Comparison of ENCODE assay signal across 8 cellular contexts in the genomic region with DNA sequence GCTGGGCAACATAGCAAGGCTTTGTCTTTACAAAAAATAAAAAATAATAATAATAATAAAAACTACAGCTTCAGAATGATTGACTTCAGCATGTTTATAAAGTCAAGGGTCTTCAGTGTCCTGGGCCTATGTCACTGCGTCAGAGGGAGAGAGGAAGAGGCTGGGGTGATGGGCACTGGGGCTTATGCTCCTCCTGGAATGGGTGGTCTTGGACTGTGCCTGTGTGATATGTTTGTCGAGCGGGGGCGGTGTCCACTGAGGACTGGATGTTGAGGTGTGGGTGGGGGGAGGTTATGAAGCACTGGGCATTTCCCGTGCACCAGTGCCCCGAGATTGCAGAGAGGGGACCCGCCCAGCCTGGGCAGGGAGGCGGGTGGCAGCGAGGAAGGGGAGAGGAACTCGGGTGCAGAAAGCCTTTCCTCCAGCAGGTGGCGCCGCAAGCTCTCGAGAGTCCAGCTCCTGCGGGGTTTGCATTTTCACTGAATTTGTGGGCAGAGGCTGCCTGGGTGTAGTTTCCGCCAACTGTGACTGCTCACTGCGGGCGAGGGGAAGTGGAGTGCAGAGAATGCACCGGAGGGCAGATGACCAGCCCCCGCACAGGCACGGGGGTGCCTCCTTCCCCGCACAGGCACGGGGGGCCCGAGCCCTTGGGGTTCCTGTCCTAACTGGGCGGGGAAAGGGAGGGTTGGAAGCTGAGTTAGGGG.
DNase-seq lines count a peak whose midpoint lies in the region; ATAC-seq and TF ChIP-seq lines count a peak whose summit lies in the region.

No MANE protein-coding gene starts in this region.

- no peaks in the 10 kb centered on the region for H3K27me3 ChIP-seq in upper lobe of right lung

- no peaks in the 10 kb centered on the region for H3K9me3 ChIP-seq in upper lobe of right lung

- ATAC-seq in HG02571 (IDR thresholded peaks at IDR 0.05; ENCODE audit: unreplicated experiment) (peak; percentile 71), SK-N-SH treated with all-trans-retinoic acid at 6 μM for 48 hours (peak; percentile 94), Right ventricle myocardium superior (ENCODE audit: poor library complexity) (peak; percentile 95), upper lobe of right lung (peak; percentile 97)

- POLR2A ChIA-PET in GM10248 (lab: Yijun Ruan, JAX) = no interaction called here

- H3K9me3 Mint-ChIP-seq in activated naive CD4-positive, alpha-beta T cell treated with anti-CD3 and anti-CD28 coated beads, Interleukin-2, amount 50 U/mL, for 24 hours = no peaks in the 10 kb centered on the region
- no peaks in the 10 kb centered on the region for H3K9me3 Mint-ChIP-seq in progenitor cell of endocrine pancreas (ENCODE audit: low read depth)

- intact Hi-C loops in Right ventricle myocardium superior (cut with DNase I) (loop anchor here (2.0 to 10.0 kb wide), 3 partner anchors 53 to 163 kb away; no protein-coding TSS in a partner anchor), upper lobe of right lung (cut with DNase I) (loop anchor here (10.0 kb wide), 1 partner anchor 103 kb away; no protein-coding TSS in a partner anchor)

- TF ChIP-seq CTCF in GM10248 (IDR thresholded peaks at IDR 0.05; ENCODE audit: control extremely low read depth, extremely low read depth, low read depth, missing control alignments) = peak; percentile 86
- TF ChIP-seq CTCF in progenitor cell of endocrine pancreas (IDR thresholded peaks at IDR 0.05; ENCODE audit: unreplicated experiment) = peak; percentile 98
- TF ChIP-seq CTCF in upper lobe of right lung (IDR thresholded peaks at IDR 0.05) = peak; percentile 93

- DNase-seq in GM10248 (ENCODE audit: extremely low spot score) (peak; percentile 92), NCI-H1092 treated with DMSO at 0.1 percent for 48 hours (lab: John Stamatoyannopoulos, UW) (peak; percentile 81), Right ventricle myocardium superior (peak; percentile 97), progenitor cell of endocrine pancreas (ENCODE audit: low spot score, unreplicated experiment) (peak; percentile 91), upper lobe of right lung (peak; percentile 95)

- H3K4me1 Mint-ChIP-seq in activated naive CD4-positive, alpha-beta T cell treated with anti-CD3 and anti-CD28 coated beads, Interleukin-2, amount 50 U/mL, for 24 hours = peaks cover 60% of the 10 kb centered on the region
- H3K4me1 Mint-ChIP-seq in progenitor cell of endocrine pancreas (ENCODE audit: low read depth) = peaks cover 5% of the 10 kb centered on the region

- peak overlapping the region; percentile 38 for H3K4me3 ChIP-seq in upper lobe of right lung

- no peaks in the 10 kb centered on the region for H3K27me3 Mint-ChIP-seq in activated naive CD4-positive, alpha-beta T cell treated with anti-CD3 and anti-CD28 coated beads, Interleukin-2, amount 50 U/mL, for 24 hours
- no peaks in the 10 kb centered on the region for H3K27me3 Mint-ChIP-seq in progenitor cell of endocrine pancreas

- H3K27ac ChIP-seq in upper lobe of right lung = peak overlapping the region; percentile 51

- peaks cover 8% of the 10 kb centered on the region for H3K4me1 ChIP-seq in upper lobe of right lung

- peak overlapping the region; percentile 80 for H3K4me3 Mint-ChIP-seq in activated naive CD4-positive, alpha-beta T cell treated with anti-CD3 and anti-CD28 coated beads, Interleukin-2, amount 50 U/mL, for 24 hours
- H3K4me3 Mint-ChIP-seq in progenitor cell of endocrine pancreas (ENCODE audit: low read depth) = peak overlapping the region; percentile 5

- H3K36me3 Mint-ChIP-seq in activated naive CD4-positive, alpha-beta T cell treated with anti-CD3 and anti-CD28 coated beads, Interleukin-2, amount 50 U/mL, for 24 hours = no peaks in the 10 kb centered on the region
- H3K36me3 Mint-ChIP-seq in progenitor cell of endocrine pancreas (ENCODE audit: insufficient read depth) = peaks cover 2% of the 10 kb centered on the region

- no peaks in the 10 kb centered on the region for H3K36me3 ChIP-seq in upper lobe of right lung

- CTCF ChIA-PET in GM10248 (lab: Yijun Ruan, JAX) = interaction anchor here (0.7 to 6.1 kb wide), 43 partner anchors 9 to 686 kb away, joined by 3 to 61 read pairs (median 5); no protein-coding TSS in a partner anchor

- H3K27ac Mint-ChIP-seq in activated naive CD4-positive, alpha-beta T cell treated with anti-CD3 and anti-CD28 coated beads, Interleukin-2, amount 50 U/mL, for 24 hours = peak overlapping the region; percentile 76
- peak overlapping the region; percentile 53 for H3K27ac Mint-ChIP-seq in progenitor cell of endocrine pancreas

TF ChIP-seq in SK-N-SH treated with all-trans-retinoic acid at 6 μM for 48 hours, 23 proteins besides CTCF, POLR2A, EP300 and RAD21:
- TF ChIP-seq ISL1 (CRISPR knock-in tag; IDR thresholded peaks at IDR 0.05) (no peak), TOX (CRISPR knock-in tag; IDR thresholded peaks at IDR 0.05; ENCODE audit: borderline replicate concordance) (no peak), OSR1 (CRISPR knock-in tag; IDR thresholded peaks at IDR 0.05) (no peak), BACH2 (CRISPR knock-in tag; IDR thresholded peaks at IDR 0.05; ENCODE audit: borderline replicate concordance) (no peak), GLIS3 (CRISPR knock-in tag; IDR thresholded peaks at IDR 0.05) (0 out of 2 replicates have a peak, but pooled peaks have one; percentile 47), RARB (CRISPR knock-in tag; IDR thresholded peaks at IDR 0.05) (no peak), PPARA (CRISPR knock-in tag; IDR thresholded peaks at IDR 0.05; ENCODE audit: borderline replicate concordance) (no peak), ARNTL (CRISPR knock-in tag; IDR thresholded peaks at IDR 0.05; ENCODE audit: borderline replicate concordance, low read depth) (no peak), ZNF8 (CRISPR knock-in tag; IDR thresholded peaks at IDR 0.05) (no peak), CSDC2 (CRISPR knock-in tag; IDR thresholded peaks at IDR 0.05) (no peak), TCF4 (CRISPR knock-in tag; IDR thresholded peaks at IDR 0.05; ENCODE audit: borderline replicate concordance) (no peak), ESRRG (CRISPR knock-in tag; IDR thresholded peaks at IDR 0.05) (no peak), ZFP30 (CRISPR knock-in tag; IDR thresholded peaks at IDR 0.05) (no peak), ZC3H10 (CRISPR knock-in tag; IDR thresholded peaks at IDR 0.05) (no peak)
- TF ChIP-seq, protein P1, sequence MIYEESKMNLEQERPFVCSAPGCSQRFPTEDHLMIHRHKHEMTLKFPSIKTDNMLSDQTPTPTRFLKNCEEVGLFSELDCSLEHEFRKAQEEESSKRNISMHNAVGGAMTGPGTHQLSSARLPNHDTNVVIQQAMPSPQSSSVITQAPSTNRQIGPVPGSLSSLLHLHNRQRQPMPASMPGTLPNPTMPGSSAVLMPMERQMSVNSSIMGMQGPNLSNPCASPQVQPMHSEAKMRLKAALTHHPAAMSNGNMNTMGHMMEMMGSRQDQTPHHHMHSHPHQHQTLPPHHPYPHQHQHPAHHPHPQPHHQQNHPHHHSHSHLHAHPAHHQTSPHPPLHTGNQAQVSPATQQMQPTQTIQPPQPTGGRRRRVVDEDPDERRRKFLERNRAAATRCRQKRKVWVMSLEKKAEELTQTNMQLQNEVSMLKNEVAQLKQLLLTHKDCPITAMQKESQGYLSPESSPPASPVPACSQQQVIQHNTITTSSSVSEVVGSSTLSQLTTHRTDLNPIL (CRISPR knock-in tag; IDR thresholded peaks at IDR 0.05; ENCODE audit: low read depth) = no peak
- TF ChIP-seq, protein P2, sequence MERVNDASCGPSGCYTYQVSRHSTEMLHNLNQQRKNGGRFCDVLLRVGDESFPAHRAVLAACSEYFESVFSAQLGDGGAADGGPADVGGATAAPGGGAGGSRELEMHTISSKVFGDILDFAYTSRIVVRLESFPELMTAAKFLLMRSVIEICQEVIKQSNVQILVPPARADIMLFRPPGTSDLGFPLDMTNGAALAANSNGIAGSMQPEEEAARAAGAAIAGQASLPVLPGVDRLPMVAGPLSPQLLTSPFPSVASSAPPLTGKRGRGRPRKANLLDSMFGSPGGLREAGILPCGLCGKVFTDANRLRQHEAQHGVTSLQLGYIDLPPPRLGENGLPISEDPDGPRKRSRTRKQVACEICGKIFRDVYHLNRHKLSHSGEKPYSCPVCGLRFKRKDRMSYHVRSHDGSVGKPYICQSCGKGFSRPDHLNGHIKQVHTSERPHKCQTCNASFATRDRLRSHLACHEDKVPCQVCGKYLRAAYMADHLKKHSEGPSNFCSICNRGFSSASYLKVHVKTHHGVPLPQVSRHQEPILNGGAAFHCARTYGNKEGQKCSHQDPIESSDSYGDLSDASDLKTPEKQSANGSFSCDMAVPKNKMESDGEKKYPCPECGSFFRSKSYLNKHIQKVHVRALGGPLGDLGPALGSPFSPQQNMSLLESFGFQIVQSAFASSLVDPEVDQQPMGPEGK (CRISPR knock-in tag; IDR thresholded peaks at IDR 0.05; ENCODE audit: borderline replicate concordance) = no peak
- TF ChIP-seq, protein P3, sequence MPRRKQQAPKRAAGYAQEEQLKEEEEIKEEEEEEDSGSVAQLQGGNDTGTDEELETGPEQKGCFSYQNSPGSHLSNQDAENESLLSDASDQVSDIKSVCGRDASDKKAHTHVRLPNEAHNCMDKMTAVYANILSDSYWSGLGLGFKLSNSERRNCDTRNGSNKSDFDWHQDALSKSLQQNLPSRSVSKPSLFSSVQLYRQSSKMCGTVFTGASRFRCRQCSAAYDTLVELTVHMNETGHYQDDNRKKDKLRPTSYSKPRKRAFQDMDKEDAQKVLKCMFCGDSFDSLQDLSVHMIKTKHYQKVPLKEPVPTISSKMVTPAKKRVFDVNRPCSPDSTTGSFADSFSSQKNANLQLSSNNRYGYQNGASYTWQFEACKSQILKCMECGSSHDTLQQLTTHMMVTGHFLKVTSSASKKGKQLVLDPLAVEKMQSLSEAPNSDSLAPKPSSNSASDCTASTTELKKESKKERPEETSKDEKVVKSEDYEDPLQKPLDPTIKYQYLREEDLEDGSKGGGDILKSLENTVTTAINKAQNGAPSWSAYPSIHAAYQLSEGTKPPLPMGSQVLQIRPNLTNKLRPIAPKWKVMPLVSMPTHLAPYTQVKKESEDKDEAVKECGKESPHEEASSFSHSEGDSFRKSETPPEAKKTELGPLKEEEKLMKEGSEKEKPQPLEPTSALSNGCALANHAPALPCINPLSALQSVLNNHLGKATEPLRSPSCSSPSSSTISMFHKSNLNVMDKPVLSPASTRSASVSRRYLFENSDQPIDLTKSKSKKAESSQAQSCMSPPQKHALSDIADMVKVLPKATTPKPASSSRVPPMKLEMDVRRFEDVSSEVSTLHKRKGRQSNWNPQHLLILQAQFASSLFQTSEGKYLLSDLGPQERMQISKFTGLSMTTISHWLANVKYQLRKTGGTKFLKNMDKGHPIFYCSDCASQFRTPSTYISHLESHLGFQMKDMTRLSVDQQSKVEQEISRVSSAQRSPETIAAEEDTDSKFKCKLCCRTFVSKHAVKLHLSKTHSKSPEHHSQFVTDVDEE (CRISPR knock-in tag; IDR thresholded peaks at IDR 0.05) = peak; percentile 46; the same call in 1 of the 2 replicates
TF ChIP-seq in SK-N-SH treated with all-trans-retinoic acid at 6 μM for 48 hours: peak in this region for 2.

Comparison
In these comparisons a context has a peak if more than half of its experiments do, and no peak if none do; other contexts are left out.
1. Peak in every context shown above with its lines: DNase-seq, ATAC-seq, H3K4me3 ChIP-seq and H3K27ac ChIP-seq.